14 cellular contexts compared by ENCODE assay signal in genomic region chr15:68666812-68667450, GRCh38.
"Had no signal": no experiment of that assay in that cellular context is flagged by ENCODE, and none has a peak within 500 bp of the region (broad histone marks: within the 10 kb centered on the region; RNA-seq: fewer than 3 reads in every experiment).

No MANE protein-coding gene starts in this region.

- H3K9me3 Mint-ChIP-seq: activated naive CD4-positive, alpha-beta T cell treated with anti-CD3 and anti-CD28 coated beads for 36 hours; activated T-cell treated with anti-CD3 and anti-CD28 coated beads, Interleukin-2, amount 50 U/mL, for 72 hours; effector memory CD8-positive, alpha-beta T cell; immature natural killer cell had no signal

- H3K4me3 ChIP-seq: lung, prostate gland had no signal

- H3K4me1 ChIP-seq: prostate gland had no signal

- H3K27ac ChIP-seq: prostate gland had no signal

- H3K9me3 ChIP-seq: prostate gland had no signal

- H3K36me3 ChIP-seq: prostate gland had no signal

- H3K4me3 Mint-ChIP-seq: activated CD4-positive, alpha-beta memory T cell treated with anti-CD3 and anti-CD28 coated beads for 36 hours; activated naive CD4-positive, alpha-beta T cell treated with anti-CD3 and anti-CD28 coated beads for 36 hours; activated T-cell treated with anti-CD3 and anti-CD28 coated beads, Interleukin-2, amount 50 U/mL, for 72 hours; effector memory CD8-positive, alpha-beta T cell; immature natural killer cell; naive thymus-derived CD4-positive, alpha-beta T cell had no signal

- H3K27ac Mint-ChIP-seq: activated CD4-positive, alpha-beta memory T cell treated with anti-CD3 and anti-CD28 coated beads for 36 hours; activated naive CD4-positive, alpha-beta T cell treated with anti-CD3 and anti-CD28 coated beads for 36 hours; activated T-cell treated with anti-CD3 and anti-CD28 coated beads, Interleukin-2, amount 50 U/mL, for 72 hours; effector memory CD8-positive, alpha-beta T cell; immature natural killer cell; naive thymus-derived CD4-positive, alpha-beta T cell had no signal

- ATAC-seq: activated T-cell treated with anti-CD3 and anti-CD28 coated beads, Interleukin-2, amount 50 U/mL, for 72 hours; effector memory CD8-positive, alpha-beta T cell; naive thymus-derived CD4-positive, alpha-beta T cell had no signal

- H3K36me3 Mint-ChIP-seq: activated CD4-positive, alpha-beta memory T cell treated with anti-CD3 and anti-CD28 coated beads for 36 hours; immature natural killer cell had no signal

- DNase-seq: activated CD4-positive, alpha-beta memory T cell treated with anti-CD3 and anti-CD28 coated beads for 36 hours; activated CD4-positive, alpha-beta T cell treated with anti-CD3 and anti-CD28 coated beads for 1 hour; activated naive CD4-positive, alpha-beta T cell treated with anti-CD3 and anti-CD28 coated beads for 36 hours; activated T-cell treated with anti-CD3 and anti-CD28 coated beads, Interleukin-2, amount 50 U/mL, for 72 hours; central memory CD4-positive, alpha-beta T cell; effector memory CD8-positive, alpha-beta T cell; hypothalamus; immature natural killer cell; naive thymus-derived CD4-positive, alpha-beta T cell; nucleus accumbens; stimulated activated CD4-positive, alpha-beta T cell treated with anti-CD3 and anti-CD28 coated beads, Interleukin-4, amount 100 ng/mL, for 24 hours; T-helper 9 cell had no signal

- H3K4me1 Mint-ChIP-seq: immature natural killer cell; naive thymus-derived CD4-positive, alpha-beta T cell had no signal
